8 cellular contexts compared by ENCODE assay signal in the genomic region with DNA sequence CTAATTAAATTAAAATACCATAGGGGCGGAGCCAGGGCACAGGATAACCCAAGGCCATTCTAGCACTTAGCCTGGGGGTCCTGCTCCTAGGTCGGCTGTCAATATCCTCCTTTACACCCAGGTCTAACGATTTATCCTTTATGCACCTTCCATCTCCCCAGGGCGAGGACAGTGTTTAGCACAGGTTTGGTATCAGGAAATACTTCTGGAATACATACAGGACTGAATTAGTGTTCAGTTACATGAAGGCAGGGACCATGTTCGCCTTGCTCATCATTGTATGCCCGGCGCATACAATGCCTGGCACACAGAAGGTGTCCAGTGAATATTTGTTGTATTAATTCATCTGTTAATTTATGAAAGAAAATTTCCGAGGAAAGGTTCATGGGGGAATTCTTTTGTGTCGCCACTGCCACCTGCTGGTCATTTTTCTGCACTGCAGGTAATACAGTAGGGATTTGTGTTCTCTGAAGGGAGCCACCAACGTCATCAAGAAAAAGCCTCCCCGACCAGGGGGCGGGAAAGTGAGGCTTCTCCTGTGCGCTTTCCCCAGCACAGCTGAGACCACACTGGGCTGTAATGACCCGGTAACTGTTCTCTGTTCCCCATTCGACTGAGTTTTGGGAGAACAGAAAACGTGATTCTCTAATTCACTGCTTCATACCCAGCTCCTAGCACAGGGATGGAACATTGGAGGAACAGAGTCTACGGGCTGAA.
DNase-seq lines count a peak whose midpoint lies in the region; ATAC-seq lines count a peak whose summit lies in the region.

No MANE protein-coding gene starts in this region.

- H3K4me1 Mint-ChIP-seq in activated CD4-positive, alpha-beta T cell treated with anti-CD3 and anti-CD28 coated beads, Interleukin-2, amount 10 ng/mL, durations not matched to agents 24 days and 14 days = peaks cover 7% of the 10 kb centered on the region

- intact Hi-C loops in activated CD4-positive, alpha-beta T cell treated with anti-CD3 and anti-CD28 coated beads, Interleukin-2, amount 10 ng/mL, durations not matched to agents 24 days and 14 days (cut with micrococcal nuclease) = no loop called here

- H3K4me3 ChIP-seq in H7 (ENCODE audit: insufficient read depth, low read depth, low read length) = no peak overlapping the region; the same call in 1 of the 2 replicates

- no peak for ATAC-seq in GM21367 (IDR thresholded peaks at IDR 0.05; ENCODE audit: unreplicated experiment)

- DNase-seq in AG08396 (ENCODE audit: low spot score) (peak; percentile 54), H7 (peak; percentile 77), NCI-H510A (lab: John Stamatoyannopoulos, UW) (peak; percentile 62), dermis blood vessel endothelial cell (peak; percentile 89), left kidney (ENCODE audit: low read depth, low spot score) (peak; percentile 92)
- peak; percentile 88 for DNase-seq in activated CD4-positive, alpha-beta T cell treated with anti-CD3 and anti-CD28 coated beads, Interleukin-2, amount 10 ng/mL, durations not matched to agents 24 days and 14 days
- DNase-seq in stimulated activated CD4-positive, alpha-beta T cell treated with anti-CD3 and anti-CD28 coated beads, Interleukin-2, amount 100 ng/mL, for 48 hours = peak; percentile 49 to 68

- H3K27ac Mint-ChIP-seq in activated CD4-positive, alpha-beta T cell treated with anti-CD3 and anti-CD28 coated beads, Interleukin-2, amount 10 ng/mL, durations not matched to agents 24 days and 14 days = no peak overlapping the region

- H3K27me3 Mint-ChIP-seq in activated CD4-positive, alpha-beta T cell treated with anti-CD3 and anti-CD28 coated beads, Interleukin-2, amount 10 ng/mL, durations not matched to agents 24 days and 14 days = peaks cover 17% of the 10 kb centered on the region

- H3K36me3 Mint-ChIP-seq in activated CD4-positive, alpha-beta T cell treated with anti-CD3 and anti-CD28 coated beads, Interleukin-2, amount 10 ng/mL, durations not matched to agents 24 days and 14 days (ENCODE audit: low read depth) = no peaks in the 10 kb centered on the region

- H3K27me3 ChIP-seq in H7 (ENCODE audit: control insufficient read depth, insufficient read depth, low read length) = no peaks in the 10 kb centered on the region

- no peaks in the 10 kb centered on the region for H3K36me3 ChIP-seq in H7 (replicated peaks; ENCODE audit: control insufficient read depth, insufficient read depth, low read length)

- no peak overlapping the region for H3K4me3 Mint-ChIP-seq in activated CD4-positive, alpha-beta T cell treated with anti-CD3 and anti-CD28 coated beads, Interleukin-2, amount 10 ng/mL, durations not matched to agents 24 days and 14 days

- no peaks in the 10 kb centered on the region for H3K9me3 Mint-ChIP-seq in activated CD4-positive, alpha-beta T cell treated with anti-CD3 and anti-CD28 coated beads, Interleukin-2, amount 10 ng/mL, durations not matched to agents 24 days and 14 days
